15 cellular contexts compared by ENCODE assay signal in the genomic region with DNA sequence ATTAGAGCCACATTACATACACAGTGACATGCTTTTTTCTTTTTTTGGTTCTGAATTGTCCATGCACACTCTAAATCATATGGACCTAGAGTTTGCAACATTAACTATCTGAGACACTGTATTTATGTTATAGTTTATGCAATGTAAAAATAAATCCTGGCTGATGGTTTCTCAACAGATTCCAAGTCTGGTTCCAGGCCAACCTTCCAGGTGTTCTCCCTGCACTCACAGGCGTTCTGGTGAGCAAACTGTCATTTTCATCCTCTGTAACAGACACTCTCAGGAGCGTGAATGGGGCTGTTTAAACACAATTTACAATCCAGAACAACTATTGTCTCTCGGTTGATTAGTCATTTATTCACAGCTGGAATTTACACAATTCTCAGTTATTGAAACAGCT.
"Had no signal": no experiment of that assay in that cellular context is flagged by ENCODE, and none has a peak within 500 bp of the region (broad histone marks: within the 10 kb centered on the region; RNA-seq: fewer than 3 reads in every experiment).

No MANE protein-coding gene starts in this region.

- DNase-seq: activated B cell treated with CpG ODN at 0.5 μM for 24 hours; activated CD4-positive, alpha-beta T cell treated with anti-CD3 and anti-CD28 coated beads, Interleukin-2, amount 50 U/mL, for 1 hour; activated CD8-positive, alpha-beta memory T cell treated with anti-CD3 and anti-CD28 coated beads for 24 hours; activated gamma-delta T cell treated with Interleukin-2 at 50 U/mL for 16 hours; amygdala; body of pancreas; effector memory CD4-positive, alpha-beta T cell; foreskin fibroblast; glutamatergic neuron; hypothalamus; kidney glomerular epithelial cell; left ventricle myocardium superior; natural killer cell; stimulated activated CD4-positive, alpha-beta T cell treated with anti-CD3 and anti-CD28 coated beads, Interleukin-12 subunit alpha, Interleukin-12 subunit beta, amount 100 ng/mL, for 4 hours; stimulated activated CD4-positive, alpha-beta T cell treated with anti-CD3 and anti-CD28 coated beads, Interleukin-2, amount 100 ng/mL, for 24 hours had no signal
